Comparison of ENCODE assay signal across 21 cellular contexts in the genomic region with DNA sequence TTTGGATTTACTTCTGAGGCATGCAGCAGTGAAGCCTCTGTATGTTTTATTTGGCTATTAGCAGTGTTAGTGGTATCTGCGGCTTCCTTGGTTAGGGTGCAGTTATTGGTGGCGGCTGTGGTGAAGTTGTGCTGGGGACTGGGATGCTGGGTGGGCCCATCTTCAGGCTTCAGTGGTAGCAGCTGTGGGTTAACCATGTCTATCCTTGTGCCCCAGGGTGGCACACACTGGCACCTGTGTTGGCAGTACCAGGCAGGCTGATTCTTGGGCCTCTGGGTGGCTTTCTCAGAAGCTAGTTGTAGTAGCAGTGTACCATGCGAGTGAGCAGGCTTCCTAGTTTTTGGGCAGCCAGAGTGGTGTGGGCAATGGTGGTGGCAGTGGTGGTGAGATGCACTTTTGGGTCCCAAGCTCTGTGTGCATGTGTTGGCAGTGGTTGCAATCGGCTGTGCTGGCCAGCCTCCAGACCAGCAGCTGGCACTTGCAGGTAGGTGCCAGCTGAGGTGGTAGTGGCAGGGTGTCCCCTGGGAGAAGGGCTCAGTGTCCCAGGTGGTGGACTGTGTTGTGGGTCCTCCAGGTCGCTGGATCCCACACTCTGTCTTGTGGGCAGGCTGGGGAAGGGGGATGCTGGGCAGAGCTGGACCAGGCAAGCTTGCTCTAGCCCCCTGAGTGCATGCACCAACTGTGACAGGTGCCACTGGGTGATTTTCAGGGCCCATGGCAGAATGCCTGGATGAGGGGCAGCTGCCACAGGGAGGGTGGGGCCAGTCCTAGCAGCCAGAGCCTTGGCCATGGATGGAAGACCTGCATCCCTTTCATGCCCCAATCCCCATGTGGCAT. TPM values are rescaled to one million over a fixed set of nuclear protein-coding genes. Genes with fewer than 3 reads are reported as not detected.
DNase-seq lines count a peak whose midpoint lies in the region; ATAC-seq and TF ChIP-seq lines count a peak whose summit lies in the region.
"Had no signal": no experiment of that assay in that cellular context is flagged by ENCODE, and none has a peak within 500 bp of the region (broad histone marks: within the 10 kb centered on the region; RNA-seq: fewer than 3 reads in every experiment).

No MANE protein-coding gene starts in this region.

- no peaks in the 10 kb centered on the region for H3K9me3 ChIP-seq in testis

- H3K9me3 Mint-ChIP-seq in activated naive CD4-positive, alpha-beta T cell treated with anti-CD3 and anti-CD28 coated beads, Interleukin-2, amount 10 ng/mL, durations not matched to agents 7 days and 5 days: no peaks in the 10 kb centered on the region
- H3K9me3 Mint-ChIP-seq in activated naive CD4-positive, alpha-beta T cell treated with anti-CD3 and anti-CD28 coated beads for 36 hours: no peaks in the 10 kb centered on the region
- H3K9me3 Mint-ChIP-seq in activated CD8-positive, alpha-beta T cell treated with anti-CD3 and anti-CD28 coated beads for 36 hours: no peaks in the 10 kb centered on the region
- H3K9me3 Mint-ChIP-seq in stimulated activated effector memory CD8-positive, alpha-beta T cell treated with anti-CD3 and anti-CD28 coated beads, Interleukin-12 subunit alpha, Interleukin-12 subunit beta, amount 100 ng/mL, for 72 hours: peaks cover 3% of the 10 kb centered on the region
- H3K9me3 Mint-ChIP-seq: activated T-cell treated with anti-CD3 and anti-CD28 coated beads, Interleukin-2, amount 50 U/mL, for 4 hours; type B pancreatic cell had no signal

- no peak for TF ChIP-seq CTCF in activated CD8-positive, alpha-beta T cell treated with anti-CD3 and anti-CD28 coated beads for 36 hours (IDR thresholded peaks at IDR 0.05)
- no peak for TF ChIP-seq CTCF in testis (IDR thresholded peaks at IDR 0.05)

- no peak for DNase-seq in activated naive CD4-positive, alpha-beta T cell treated with anti-CD3 and anti-CD28 coated beads, Interleukin-2, amount 10 ng/mL, durations not matched to agents 7 days and 5 days
- DNase-seq in activated naive CD4-positive, alpha-beta T cell treated with anti-CD3 and anti-CD28 coated beads for 36 hours: no peak
- no peak for DNase-seq in activated CD8-positive, alpha-beta T cell treated with anti-CD3 and anti-CD28 coated beads for 36 hours
- no peak for DNase-seq in stimulated activated effector memory CD8-positive, alpha-beta T cell treated with anti-CD3 and anti-CD28 coated beads, Interleukin-12 subunit alpha, Interleukin-12 subunit beta, amount 100 ng/mL, for 72 hours (ENCODE audit: low spot score in 2 of 2)
- DNase-seq in testis: no peak
- DNase-seq in ecto neural progenitor cell (ENCODE audit: low spot score): no peak
- no peak for DNase-seq in stimulated activated CD8-positive, alpha-beta memory T cell treated with anti-CD3 and anti-CD28 coated beads, Interleukin-4, amount 100 ng/mL, for 48 hours
- DNase-seq: activated T-cell treated with anti-CD3 and anti-CD28 coated beads, Interleukin-2, amount 50 U/mL, for 4 hours; AML-193; DMS79; NCI-H1417 treated with DMSO at 0.1 percent for 48 hours; NCI-H524 treated with DMSO at 0.1 percent for 48 hours; nucleus accumbens; PC-9; stimulated activated CD4-positive, alpha-beta T cell treated with anti-CD3 and anti-CD28 coated beads, Interleukin-4, amount 100 ng/mL, for 1 hour; WERI-Rb-1 had no signal

- TF ChIP-seq POLR2A in testis (IDR thresholded peaks at IDR 0.05): no peak

- 84 to 100% methylated on average over 2 to 5 of the region's 5 CpGs for WGBS in testis, 2 donors

- peaks cover 46% of the 10 kb centered on the region for H3K4me1 Mint-ChIP-seq in activated naive CD4-positive, alpha-beta T cell treated with anti-CD3 and anti-CD28 coated beads, Interleukin-2, amount 10 ng/mL, durations not matched to agents 7 days and 5 days
- H3K4me1 Mint-ChIP-seq in activated naive CD4-positive, alpha-beta T cell treated with anti-CD3 and anti-CD28 coated beads for 36 hours (ENCODE audit: low read depth): peaks cover 27% of the 10 kb centered on the region
- H3K4me1 Mint-ChIP-seq in activated CD8-positive, alpha-beta T cell treated with anti-CD3 and anti-CD28 coated beads for 36 hours (ENCODE audit: low read depth): peaks cover 36% of the 10 kb centered on the region
- H3K4me1 Mint-ChIP-seq in stimulated activated effector memory CD8-positive, alpha-beta T cell treated with anti-CD3 and anti-CD28 coated beads, Interleukin-12 subunit alpha, Interleukin-12 subunit beta, amount 100 ng/mL, for 72 hours: peaks cover 40% of the 10 kb centered on the region
- H3K4me1 Mint-ChIP-seq: IgD-negative memory B cell had no signal

- ATAC-seq in HG03460 (IDR thresholded peaks at IDR 0.05; ENCODE audit: unreplicated experiment): peak; percentile 42
- ATAC-seq in activated CD8-positive, alpha-beta T cell treated with anti-CD3 and anti-CD28 coated beads for 36 hours: no peak
- peak; percentile 11 for ATAC-seq in stimulated activated effector memory CD8-positive, alpha-beta T cell treated with anti-CD3 and anti-CD28 coated beads, Interleukin-12 subunit alpha, Interleukin-12 subunit beta, amount 100 ng/mL, for 72 hours
- ATAC-seq: esophagus mucosa, sciatic nerve had no signal

- POLR2A ChIA-PET in activated CD8-positive, alpha-beta T cell treated with anti-CD3 and anti-CD28 coated beads for 36 hours (lab: Charles Lee): interaction anchor here (0.9 to 1.2 kb wide), 4 partner anchors 9 to 18 kb away, joined by 3 to 5 read pairs (median 3); no protein-coding TSS in a partner anchor

- intact Hi-C loops in activated naive CD4-positive, alpha-beta T cell treated with anti-CD3 and anti-CD28 coated beads for 36 hours (cut with micrococcal nuclease): loop anchor here (1.0 kb wide), 3 partner anchors 13 to 57 kb away; no protein-coding TSS in a partner anchor
- intact Hi-C loops in activated CD8-positive, alpha-beta T cell treated with anti-CD3 and anti-CD28 coated beads for 36 hours (cut with micrococcal nuclease): no loop called here
- intact Hi-C loops in testis (cut with DNase I; ENCODE audit: low total_unique reads): loop anchor here (10.0 kb wide), 1 partner anchor 80 kb away; no protein-coding TSS in a partner anchor

- H3K36me3 Mint-ChIP-seq in activated naive CD4-positive, alpha-beta T cell treated with anti-CD3 and anti-CD28 coated beads, Interleukin-2, amount 10 ng/mL, durations not matched to agents 7 days and 5 days: peaks cover 14% of the 10 kb centered on the region
- H3K36me3 Mint-ChIP-seq in activated naive CD4-positive, alpha-beta T cell treated with anti-CD3 and anti-CD28 coated beads for 36 hours (ENCODE audit: low read depth): no peaks in the 10 kb centered on the region
- peaks cover 14% of the 10 kb centered on the region for H3K36me3 Mint-ChIP-seq in activated CD8-positive, alpha-beta T cell treated with anti-CD3 and anti-CD28 coated beads for 36 hours (ENCODE audit: low read depth)
- peaks cover 16% of the 10 kb centered on the region for H3K36me3 Mint-ChIP-seq in stimulated activated effector memory CD8-positive, alpha-beta T cell treated with anti-CD3 and anti-CD28 coated beads, Interleukin-12 subunit alpha, Interleukin-12 subunit beta, amount 100 ng/mL, for 72 hours

- no peaks in the 10 kb centered on the region for H3K4me1 ChIP-seq in testis

- H3K27me3 Mint-ChIP-seq in activated naive CD4-positive, alpha-beta T cell treated with anti-CD3 and anti-CD28 coated beads, Interleukin-2, amount 10 ng/mL, durations not matched to agents 7 days and 5 days: no peaks in the 10 kb centered on the region
- peaks cover 2% of the 10 kb centered on the region for H3K27me3 Mint-ChIP-seq in activated naive CD4-positive, alpha-beta T cell treated with anti-CD3 and anti-CD28 coated beads for 36 hours (ENCODE audit: low read depth)
- H3K27me3 Mint-ChIP-seq in activated CD8-positive, alpha-beta T cell treated with anti-CD3 and anti-CD28 coated beads for 36 hours: peaks cover 1% of the 10 kb centered on the region

- CTCF ChIA-PET in activated naive CD4-positive, alpha-beta T cell treated with anti-CD3 and anti-CD28 coated beads, Interleukin-2, amount 10 ng/mL, durations not matched to agents 7 days and 5 days (lab: Charles Lee): interaction anchor here (2.0 kb wide), 1 partner anchor 90 kb away, joined by 7 read pairs; no protein-coding TSS in a partner anchor
- CTCF ChIA-PET in activated naive CD4-positive, alpha-beta T cell treated with anti-CD3 and anti-CD28 coated beads for 36 hours (lab: Charles Lee): no interaction called here
- CTCF ChIA-PET in activated CD8-positive, alpha-beta T cell treated with anti-CD3 and anti-CD28 coated beads for 36 hours (lab: Charles Lee): interaction anchor here (0.9 to 1.5 kb wide), 2 partner anchors 9 to 18 kb away, joined by 3 to 4 read pairs; no protein-coding TSS in a partner anchor

- H3K27ac ChIP-seq in testis: no peak overlapping the region
- H3K27ac ChIP-seq: PC-9, WERI-Rb-1 had no signal

- H3K36me3 ChIP-seq in testis (ENCODE audit: low read depth, missing control alignments): no peaks in the 10 kb centered on the region
- H3K36me3 ChIP-seq: WERI-Rb-1 had no signal

- no peaks in the 10 kb centered on the region for H3K27me3 ChIP-seq in testis

- no peak overlapping the region for H3K4me3 Mint-ChIP-seq in activated naive CD4-positive, alpha-beta T cell treated with anti-CD3 and anti-CD28 coated beads, Interleukin-2, amount 10 ng/mL, durations not matched to agents 7 days and 5 days
- no peak overlapping the region for H3K4me3 Mint-ChIP-seq in activated naive CD4-positive, alpha-beta T cell treated with anti-CD3 and anti-CD28 coated beads for 36 hours
- H3K4me3 Mint-ChIP-seq in activated CD8-positive, alpha-beta T cell treated with anti-CD3 and anti-CD28 coated beads for 36 hours: no peak overlapping the region
- H3K4me3 Mint-ChIP-seq in stimulated activated effector memory CD8-positive, alpha-beta T cell treated with anti-CD3 and anti-CD28 coated beads, Interleukin-12 subunit alpha, Interleukin-12 subunit beta, amount 100 ng/mL, for 72 hours: peak overlapping the region; percentile 61
- H3K4me3 Mint-ChIP-seq: activated T-cell treated with anti-CD3 and anti-CD28 coated beads, Interleukin-2, amount 50 U/mL, for 4 hours; IgD-negative memory B cell; type B pancreatic cell had no signal

- no peak overlapping the region for H3K4me3 ChIP-seq in testis
- H3K4me3 ChIP-seq: PC-9 had no signal

- H3K27ac Mint-ChIP-seq in activated naive CD4-positive, alpha-beta T cell treated with anti-CD3 and anti-CD28 coated beads, Interleukin-2, amount 10 ng/mL, durations not matched to agents 7 days and 5 days: peak overlapping the region; percentile 21
- no peak overlapping the region for H3K27ac Mint-ChIP-seq in activated naive CD4-positive, alpha-beta T cell treated with anti-CD3 and anti-CD28 coated beads for 36 hours
- H3K27ac Mint-ChIP-seq in activated CD8-positive, alpha-beta T cell treated with anti-CD3 and anti-CD28 coated beads for 36 hours: peak overlapping the region; percentile 2
- peak overlapping the region; percentile 86 for H3K27ac Mint-ChIP-seq in stimulated activated effector memory CD8-positive, alpha-beta T cell treated with anti-CD3 and anti-CD28 coated beads, Interleukin-12 subunit alpha, Interleukin-12 subunit beta, amount 100 ng/mL, for 72 hours
- H3K27ac Mint-ChIP-seq: IgD-negative memory B cell, type B pancreatic cell had no signal

RNA-seq across cellular contexts. Expression of a gene that starts 13.6 kb away (rescaled TPM):
- total RNA-seq in activated naive CD4-positive, alpha-beta T cell treated with anti-CD3 and anti-CD28 coated beads for 36 hours: 1 to 10 TPM; 4.1 to 5.5 TPM
- 10 to 100 TPM; 26.3 to 27.9 TPM for total RNA-seq in activated CD8-positive, alpha-beta T cell treated with anti-CD3 and anti-CD28 coated beads for 36 hours
- total RNA-seq in testis: 10 to 100 TPM; 36.9 to 43.4 TPM
- polyA plus RNA-seq in testis (ENCODE audit: insufficient read depth, low read depth, low replicate concordance): 68.5 TPM

Comparison
In these comparisons a context has a peak if more than half of its experiments do, and no peak if none do; other contexts are left out.
1. RNA of a gene that starts 13.6 kb away (total RNA-seq): 36.9 to 43.4 TPM in testis and 26.3 to 27.9 TPM in activated CD8-positive, alpha-beta T cell treated with anti-CD3 and anti-CD28 coated beads for 36 hours; 4.1 to 5.5 TPM in activated naive CD4-positive, alpha-beta T cell treated with anti-CD3 and anti-CD28 coated beads for 36 hours; every median in the first group is over 4 times any median in the second.